Comparison of ENCODE assay signal across 25 cellular contexts in the genomic region with DNA sequence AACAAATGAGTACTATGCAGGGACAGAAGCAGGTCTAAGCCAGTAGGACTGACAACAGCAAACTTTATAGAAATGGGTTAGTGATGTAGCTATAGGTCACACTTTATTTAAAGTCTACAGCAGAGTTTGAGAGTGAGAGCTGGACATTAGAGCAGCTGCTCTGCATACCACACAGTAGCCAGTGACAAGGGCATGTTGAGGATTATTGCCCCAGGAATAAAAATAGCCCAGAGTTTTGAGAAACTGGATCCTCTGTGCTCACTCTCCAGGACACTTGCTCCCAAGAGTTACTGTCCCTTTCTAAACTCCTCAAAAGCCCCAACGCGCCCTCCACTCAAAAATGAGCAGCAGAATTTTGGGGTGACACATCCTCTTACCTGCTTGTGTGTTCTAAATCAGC. TPM values are rescaled to one million over a fixed set of nuclear protein-coding genes. Genes with fewer than 3 reads are reported as not detected.
"Had no signal": no experiment of that assay in that cellular context is flagged by ENCODE, and none has a peak within 500 bp of the region (broad histone marks: within the 10 kb centered on the region; RNA-seq: fewer than 3 reads in every experiment).

No MANE protein-coding gene starts in this region.

- H3K79me2 ChIP-seq: hepatocyte had no signal

- ATAC-seq: left colon; mucosa of descending colon; pancreas; right lobe of liver; stimulated activated effector memory CD8-positive, alpha-beta T cell treated with anti-CD3 and anti-CD28 coated beads, Interleukin-12 subunit alpha, Interleukin-12 subunit beta, amount 100 ng/mL, for 72 hours; stimulated activated naive CD8-positive, alpha-beta T cell treated with anti-CD3 and anti-CD28 coated beads, Interleukin-15, Interleukin-2, amounts not matched to agents 100 U/mL and 50 U/mL, for 24 hours had no signal

- H3K4me3 ChIP-seq: dorsolateral prefrontal cortex, hepatocyte, mucosa of descending colon, pancreas, right lobe of liver, skin epidermis, suprapubic skin, thyroid gland, upper lobe of left lung, uterus had no signal

- H3K27ac ChIP-seq: dorsolateral prefrontal cortex, hepatocyte, pancreas, right lobe of liver, skin epidermis, suprapubic skin, thyroid gland, upper lobe of left lung, uterus had no signal

- H2AFZ ChIP-seq: hepatocyte had no signal

- H3K36me3 ChIP-seq: pancreas, right lobe of liver, suprapubic skin, thyroid gland, upper lobe of left lung, uterus had no signal

- H3K4me1 ChIP-seq: pancreas, right lobe of liver, suprapubic skin, thyroid gland, upper lobe of left lung, uterus had no signal

- H3K4me2 ChIP-seq: hepatocyte had no signal

- H3K27me3 ChIP-seq: dorsolateral prefrontal cortex, hepatocyte, pancreas, right lobe of liver, suprapubic skin, thyroid gland, upper lobe of left lung, uterus had no signal

- DNase-seq: cortex of kidney; dorsolateral prefrontal cortex; effector CD8-positive, alpha-beta T cell; foreskin melanocyte; left colon; mammary epithelial cell; mucosa of descending colon; occipital lobe; pancreas; right lobe of liver; stimulated activated CD4-positive, alpha-beta T cell treated with anti-CD3 and anti-CD28 coated beads, Interleukin-2, amount 100 ng/mL, for 48 hours; stimulated activated CD8-positive, alpha-beta memory T cell treated with anti-CD3 and anti-CD28 coated beads, Interleukin-4, amount 100 ng/mL, for 48 hours; stimulated activated naive CD8-positive, alpha-beta T cell treated with anti-CD3 and anti-CD28 coated beads, Interleukin-15, Interleukin-2, amounts not matched to agents 100 U/mL and 50 U/mL, for 24 hours; thyroid gland; upper lobe of left lung; uterus had no signal

- H3K9me3 ChIP-seq: mucosa of descending colon, pancreas, right lobe of liver, suprapubic skin, thyroid gland, upper lobe of left lung, uterus had no signal

RNA-seq across cellular contexts. Expression of a gene that starts 21.1 kb away (rescaled TPM):
- total RNA-seq: hepatocyte, kidney epithelial cell, left colon, lower leg skin, mammary epithelial cell, mucosa of descending colon, occipital lobe, pancreas, progenitor cell of endocrine pancreas, renal cortical epithelial cell, right lobe of liver, suprapubic skin, thyroid gland, upper lobe of left lung, uterus had no signal
- polyA plus RNA-seq: esophagus, mammary epithelial cell, pancreas had no signal
